ENCODE assay signal across 8 cellular contexts in the genomic region with DNA sequence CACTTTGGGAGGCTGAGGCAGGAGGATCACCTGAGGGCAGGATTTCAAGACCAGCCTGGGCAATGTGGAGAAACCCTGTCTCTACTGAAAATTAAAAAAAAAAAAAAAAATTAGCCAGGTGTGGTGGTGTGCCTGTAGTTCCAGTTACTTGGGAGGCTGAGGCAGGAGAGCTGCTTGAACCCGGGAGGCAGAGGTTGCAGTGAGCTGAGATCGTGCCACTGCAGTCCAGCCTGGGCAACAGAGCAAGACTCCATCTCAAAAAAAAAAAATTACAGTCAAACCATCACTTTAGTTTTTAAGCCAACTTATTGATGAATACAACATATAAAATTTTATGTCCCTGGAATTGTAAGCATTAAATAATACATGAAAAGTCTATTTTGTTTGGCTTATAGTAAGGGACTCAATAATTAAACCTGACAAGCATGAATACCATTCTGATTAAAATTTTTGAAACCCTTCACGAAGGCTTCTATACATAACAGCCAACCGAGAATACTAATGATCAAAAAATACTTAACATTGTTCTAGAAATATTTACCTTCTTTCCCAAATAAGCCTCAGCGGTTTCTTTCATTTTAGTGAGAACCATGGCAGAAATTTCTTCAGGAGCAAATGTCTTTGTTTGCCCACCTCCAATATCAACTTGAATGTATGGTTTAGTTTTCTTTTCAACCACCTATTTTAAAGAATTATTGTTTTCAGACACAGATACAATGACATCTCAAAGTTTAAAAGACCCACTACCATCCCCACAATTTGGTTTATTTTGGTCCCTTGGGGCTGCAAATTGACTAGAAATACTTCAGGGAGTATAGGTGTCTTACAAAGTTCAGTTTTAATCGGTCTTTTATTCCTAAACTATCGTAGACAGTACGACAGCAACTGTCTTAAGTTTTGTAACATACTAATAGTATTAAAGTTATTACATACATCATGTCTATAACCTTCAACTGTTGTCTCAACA. TPM values are rescaled to one million over a fixed set of nuclear protein-coding genes. Genes with fewer than 3 reads are reported as not detected.
DNase-seq lines count a peak whose midpoint lies in the region; ATAC-seq and TF ChIP-seq lines count a peak whose summit lies in the region.

No MANE protein-coding gene starts in this region.

- TF ChIP-seq EP300 in SK-N-SH (IDR thresholded peaks at IDR 0.05; ENCODE audit: borderline replicate concordance in 1 of 2, low read depth in 1 of 2, low read length in 1 of 2) = no peak

- TF ChIP-seq RAD21 in SK-N-SH (IDR thresholded peaks at IDR 0.05; ENCODE audit: low read length) = no peak

- H3K4me2 ChIP-seq in SK-N-SH = peak overlapping the region; percentile 92

- peak overlapping the region; percentile 100 for H3K4me3 Mint-ChIP-seq in activated naive CD8-positive, alpha-beta T cell treated with anti-CD3 and anti-CD28 coated beads, Interleukin-2, amount 50 U/mL, for 24 hours

- H2AFZ ChIP-seq in SK-N-SH (ENCODE audit: low read depth) = no peak overlapping the region

- H3K27ac ChIP-seq in SK-N-SH (ENCODE audit: low read depth in 2 of 2, low read length in 1 of 2) (peak overlapping the region in 1 of 2 experiments; percentile 93; a peak in 1 of 4 replicates), subcutaneous abdominal adipose tissue (ENCODE audit: low read depth, low read length) (peak overlapping the region; percentile 98)

- CTCF ChIA-PET in SK-N-SH (lab: Yijun Ruan, JAX) = interaction anchor here (0.7 kb wide), 1 partner anchor 42 kb away, joined by 3 read pairs; no protein-coding TSS in a partner anchor

- ATAC-seq in SK-N-SH treated with all-trans-retinoic acid at 6 μM for 48 hours (no peak), GM19395 (IDR thresholded peaks at IDR 0.05; ENCODE audit: unreplicated experiment) (no peak)
- no peak for ATAC-seq in activated naive CD8-positive, alpha-beta T cell treated with anti-CD3 and anti-CD28 coated beads, Interleukin-2, amount 50 U/mL, for 24 hours

- no peaks in the 10 kb centered on the region for H3K9me3 Mint-ChIP-seq in activated naive CD8-positive, alpha-beta T cell treated with anti-CD3 and anti-CD28 coated beads, Interleukin-2, amount 50 U/mL, for 24 hours

- no peaks in the 10 kb centered on the region for H3K9me2 ChIP-seq in SK-N-SH

- peaks cover 60% of the 10 kb centered on the region for H4K20me1 ChIP-seq in SK-N-SH (ENCODE audit: insufficient read depth)

- peaks cover 70% of the 10 kb centered on the region for H3K36me3 Mint-ChIP-seq in activated naive CD8-positive, alpha-beta T cell treated with anti-CD3 and anti-CD28 coated beads, Interleukin-2, amount 50 U/mL, for 24 hours (ENCODE audit: low read depth)

- WGBS in SK-N-SH (ENCODE audit: low lambda C conversion rate) = 16% methylated on average over 8 of the region's 8 CpGs

- H3K27me3 ChIP-seq in SK-N-SH (ENCODE audit: insufficient read depth) (no peaks in the 10 kb centered on the region), kidney epithelial cell (ENCODE audit: control insufficient read depth, insufficient read depth, low read length) (no peaks in the 10 kb centered on the region), subcutaneous abdominal adipose tissue (ENCODE audit: control insufficient read depth in 5 of 5, insufficient read depth in 4 of 5, low read length in 5 of 5) (no peaks in the 10 kb centered on the region)

- TF ChIP-seq CTCF in SK-N-SH (IDR thresholded peaks at IDR 0.05) = no peak
- no peak for TF ChIP-seq CTCF in kidney epithelial cell (IDR thresholded peaks at IDR 0.05; ENCODE audit: insufficient read depth, low read length, poor library complexity, severe bottlenecking)

- H3K4me1 Mint-ChIP-seq in activated naive CD8-positive, alpha-beta T cell treated with anti-CD3 and anti-CD28 coated beads, Interleukin-2, amount 50 U/mL, for 24 hours = peaks cover 78% of the 10 kb centered on the region

- H3F3A ChIP-seq in SK-N-SH (replicated peaks; ENCODE audit: insufficient read depth) = peaks cover 56% of the 10 kb centered on the region

- peaks cover 6% of the 10 kb centered on the region for H3K27me3 Mint-ChIP-seq in activated naive CD8-positive, alpha-beta T cell treated with anti-CD3 and anti-CD28 coated beads, Interleukin-2, amount 50 U/mL, for 24 hours

- H3K4me1 ChIP-seq in SK-N-SH (ENCODE audit: control insufficient read depth in 1 of 2, insufficient read depth in 2 of 2, low read depth in 1 of 2, low read length in 1 of 2) = peaks cover 20 to 36% of the 10 kb centered on the region in 2 experiments
- peaks cover 0 to 64% (median 59%) of the 10 kb centered on the region in 5 donors for H3K4me1 ChIP-seq in subcutaneous abdominal adipose tissue (ENCODE audit: control insufficient read depth in 5 of 5, insufficient read depth in 5 of 5, low read length in 5 of 5)

- H3K27ac Mint-ChIP-seq in activated naive CD8-positive, alpha-beta T cell treated with anti-CD3 and anti-CD28 coated beads, Interleukin-2, amount 50 U/mL, for 24 hours = peak overlapping the region; percentile 100

- H3K9ac ChIP-seq in SK-N-SH (peak overlapping the region; percentile 98), subcutaneous abdominal adipose tissue (ENCODE audit: low read length in 5 of 5) (peak overlapping the region; percentile 73 to 99 (median 89))

- DNase-seq in SK-N-SH (no peak), kidney epithelial cell (ENCODE audit: low read depth) (no peak), NCI-H69 (lab: John Stamatoyannopoulos, UW) (no peak), SKM-1 (lab: John Stamatoyannopoulos, UW; ENCODE audit: unreplicated experiment) (no peak)
- DNase-seq in activated naive CD8-positive, alpha-beta T cell treated with anti-CD3 and anti-CD28 coated beads, Interleukin-2, amount 50 U/mL, for 24 hours = no peak

- no peaks in the 10 kb centered on the region for H3K9me3 ChIP-seq in SK-N-SH
- no peaks in the 10 kb centered on the region for H3K9me3 ChIP-seq in subcutaneous abdominal adipose tissue (ENCODE audit: control insufficient read depth in 5 of 5, low read length in 5 of 5)

- H3K79me2 ChIP-seq in SK-N-SH (ENCODE audit: insufficient read depth) = peaks cover 72% of the 10 kb centered on the region

- POLR2A ChIA-PET in SK-N-SH (lab: Yijun Ruan, JAX) = interaction anchor here (0.6 to 2.7 kb wide), 7 partner anchors 12 to 275 kb away, joined by 3 to 35 read pairs (median 11); partner anchors contain the start of genes GAPVD1 and RABEPK

- H3K4me3 ChIP-seq in SK-N-SH (ENCODE audit: low read depth in 2 of 2, low read length in 1 of 2) (peak overlapping the region; percentile 83 to 100), kidney epithelial cell (ENCODE audit: low read depth, low read length) (peak overlapping the region; percentile 95), subcutaneous abdominal adipose tissue (ENCODE audit: low read depth in 1 of 5, low read length in 5 of 5) (peak overlapping the region; percentile 86 to 99 (median 96))

- H3K36me3 ChIP-seq in SK-N-SH (replicated peaks in 1 of 2; ENCODE audit: control insufficient read depth in 1 of 2, insufficient read depth in 2 of 2, low read length in 1 of 2) = peaks cover 45 to 55% of the 10 kb centered on the region in 2 experiments
- H3K36me3 ChIP-seq in kidney epithelial cell (ENCODE audit: control insufficient read depth, insufficient read depth, low read length) = no peaks in the 10 kb centered on the region
- H3K36me3 ChIP-seq in subcutaneous abdominal adipose tissue (ENCODE audit: control insufficient read depth in 5 of 5, insufficient read depth in 5 of 5, low read length in 5 of 5) = peaks cover 28 to 46% (median 38%) of the 10 kb centered on the region in 5 donors

TF ChIP-seq in SK-N-SH, 30 proteins besides CTCF, POLR2A, EP300 and RAD21 (continues in another document):
- TF ChIP-seq MEF2A (IDR thresholded peaks at IDR 0.05; ENCODE audit: borderline replicate concordance, low read depth) = no peak
- no peak for TF ChIP-seq NRF1 (IDR thresholded peaks at IDR 0.05; ENCODE audit: low read depth, low read length)
- no peak for TF ChIP-seq CHD2 (IDR thresholded peaks at IDR 0.05; ENCODE audit: low read length, partially characterized antibody)
- no peak for TF ChIP-seq USF2 (IDR thresholded peaks at IDR 0.05; ENCODE audit: borderline replicate concordance, low read depth, low read length)

TF ChIP-seq in SK-N-SH treated with all-trans-retinoic acid at 6 μM for 48 hours, 23 proteins besides CTCF, POLR2A, EP300 and RAD21 (continues in another document):
- TF ChIP-seq PPARA (CRISPR knock-in tag; IDR thresholded peaks at IDR 0.05; ENCODE audit: borderline replicate concordance) = no peak
- no peak for TF ChIP-seq TCF4 (CRISPR knock-in tag; IDR thresholded peaks at IDR 0.05; ENCODE audit: borderline replicate concordance)
- no peak for TF ChIP-seq ARNTL (CRISPR knock-in tag; IDR thresholded peaks at IDR 0.05; ENCODE audit: borderline replicate concordance, low read depth)
- no peak for TF ChIP-seq ZFP3 (CRISPR knock-in tag; IDR thresholded peaks at IDR 0.05)
- no peak for TF ChIP-seq PATZ1 (CRISPR knock-in tag; IDR thresholded peaks at IDR 0.05; ENCODE audit: borderline replicate concordance)

RNA-seq across cellular contexts. Expression of gene HSPA5, which starts 1.2 kb away (rescaled TPM):
- polyA plus RNA-seq in SK-N-SH (2012; rRNA removed) = 226 and 239 TPM in 2 replicates
- polyA plus RNA-seq in SK-N-SH (2012; cell fraction: cytosol; rRNA removed) = 226 and 239 TPM in 2 replicates
- polyA plus RNA-seq in SK-N-SH (2012; cell fraction: nucleus; rRNA removed) = 109 and 190 TPM in 2 replicates
- 387 and 410 TPM in 2 replicates for total RNA-seq in kidney epithelial cell

RNA-seq across cellular contexts. Expression of gene GAPVD1, which starts 21.7 kb away (rescaled TPM):
- polyA plus RNA-seq in SK-N-SH (2012; rRNA removed) = 10.5 and 10.7 TPM in 2 replicates
- 9.6 and 10.3 TPM in 2 replicates for polyA plus RNA-seq in SK-N-SH (2012; cell fraction: cytosol; rRNA removed)
- polyA plus RNA-seq in SK-N-SH (2012; cell fraction: nucleus; rRNA removed) = 19.0 and 32.1 TPM in 2 replicates
- total RNA-seq in kidney epithelial cell = 30.4 and 36.7 TPM in 2 replicates

RNA-seq across cellular contexts. Expression of gene RABEPK, which starts 39.6 kb away (rescaled TPM):
- 55.1 and 62.1 TPM in 2 replicates for polyA plus RNA-seq in SK-N-SH (2012; rRNA removed)
- polyA plus RNA-seq in SK-N-SH (2012; cell fraction: cytosol; rRNA removed) = 52.3 and 53.5 TPM in 2 replicates
- polyA plus RNA-seq in SK-N-SH (2012; cell fraction: nucleus; rRNA removed) = 44.7 and 51.2 TPM in 2 replicates
- total RNA-seq in kidney epithelial cell = 19.8 and 24.2 TPM in 2 replicates

RNA-seq across cellular contexts. Expression of gene PPP6C, which starts 50.3 kb away (rescaled TPM):
- 14.8 and 16.3 TPM in 2 replicates for polyA plus RNA-seq in SK-N-SH (2012; rRNA removed)
- 23.7 and 33.6 TPM in 2 replicates for polyA plus RNA-seq in SK-N-SH (2012; cell fraction: cytosol; rRNA removed)
- 6.4 and 12.1 TPM in 2 replicates for polyA plus RNA-seq in SK-N-SH (2012; cell fraction: nucleus; rRNA removed)
- total RNA-seq in kidney epithelial cell = 24.7 and 25.3 TPM in 2 replicates
